In genomic region chr2:74457129-74457548, GRCh38 we compare ENCODE assay signal across 8 cellular contexts. TPM values are rescaled to one million over a fixed set of nuclear protein-coding genes. Genes with fewer than 3 reads are reported as not detected.
DNase-seq lines count a peak whose midpoint lies in the region; ATAC-seq and TF ChIP-seq lines count a peak whose summit lies in the region.

No MANE protein-coding gene starts in this region.

- peak; percentile 50 for DNase-seq in NCI-H1694 (lab: John Stamatoyannopoulos, UW)
- DNase-seq in dorsolateral prefrontal cortex = no peak
- DNase-seq in nephron progenitor cell = no peak
- no peak for DNase-seq in ecto neural progenitor cell (ENCODE audit: low spot score)
- DNase-seq in effector CD4-positive, alpha-beta T cell = no peak

- H3K27me3 ChIP-seq in dorsolateral prefrontal cortex = no peaks in the 10 kb centered on the region

- peaks cover 16% of the 10 kb centered on the region for H3K4me1 ChIP-seq in ES-I3 (ENCODE audit: insufficient read depth, low read length)

- H3K27ac ChIP-seq in dorsolateral prefrontal cortex = peak overlapping the region; percentile 75 to 99 (median 95)

- H3K4me3 ChIP-seq in dorsolateral prefrontal cortex = peak overlapping the region; percentile 54 to 96 (median 79)

- intact Hi-C loops in dorsolateral prefrontal cortex (cut with DNase I) = loop anchor here in 1 of 2 donors (10.0 kb wide), 1 partner anchor 722 kb away; the partner anchor contains the start of gene TPRKB

- peaks cover 2% of the 10 kb centered on the region for H3K27me3 Mint-ChIP-seq in nephron progenitor cell (ENCODE audit: low read depth, poor library complexity)

- H3K9me3 Mint-ChIP-seq in nephron progenitor cell = no peaks in the 10 kb centered on the region

- peak overlapping the region; percentile 97 for H3K27ac Mint-ChIP-seq in nephron progenitor cell

- ATAC-seq in HG02938 (IDR thresholded peaks at IDR 0.05; ENCODE audit: unreplicated experiment) (no peak), GM21717 (IDR thresholded peaks at IDR 0.05; ENCODE audit: unreplicated experiment) (no peak)

- peak overlapping the region; percentile 66 for H3K9ac ChIP-seq in ES-I3 (ENCODE audit: low read depth, low read length)

- H3K9me3 ChIP-seq in ES-I3 (ENCODE audit: control insufficient read depth, insufficient read depth, low read length) = no peaks in the 10 kb centered on the region

- peaks cover 5% of the 10 kb centered on the region for H3K36me3 Mint-ChIP-seq in nephron progenitor cell (ENCODE audit: low read depth)

- H3K4me3 Mint-ChIP-seq in nephron progenitor cell = peak overlapping the region; percentile 95

- TF ChIP-seq CTCF in dorsolateral prefrontal cortex (IDR thresholded peaks at IDR 0.05 in 54 of 56, conservative IDR thresholded peaks at IDR 0.05 in 2 of 56; ENCODE audit: low read depth in 1 of 56, partially characterized antibody in 56 of 56) (no peak), nephron progenitor cell (IDR thresholded peaks at IDR 0.05) (no peak)

- H3K4me1 Mint-ChIP-seq in nephron progenitor cell = peaks cover 53% of the 10 kb centered on the region

- no peaks in the 10 kb centered on the region for H3K36me3 ChIP-seq in ES-I3 (ENCODE audit: insufficient read depth, low read length)

RNA-seq across cellular contexts. Expression of gene WBP1, which starts 1.1 kb away (rescaled TPM):
- 100 to 1,000 TPM in 5 of 120 experiments, 10 to 100 TPM in 115; 55.2 to 111 (median 78.3) TPM for total RNA-seq in dorsolateral prefrontal cortex

RNA-seq across cellular contexts. Expression of gene INO80B, which starts 2.3 kb away (rescaled TPM):
- 10 to 100 TPM; 28.3 to 66.9 (median 46.9) TPM for total RNA-seq in dorsolateral prefrontal cortex

RNA-seq across cellular contexts. Expression of gene MOGS, which starts 8.0 kb away (rescaled TPM):
- 10 to 100 TPM; 17.1 to 37.7 (median 27.5) TPM for total RNA-seq in dorsolateral prefrontal cortex

RNA-seq across cellular contexts. Expression of gene MRPL53, which starts 15.3 kb away (rescaled TPM):
- total RNA-seq in dorsolateral prefrontal cortex = 10 to 100 TPM; 24.1 to 59.2 (median 43.8) TPM

RNA-seq across cellular contexts. Expression of gene RTKN, which starts 15.4 kb away (rescaled TPM):
- total RNA-seq in dorsolateral prefrontal cortex = 100 to 1,000 TPM in 39 of 120 experiments, 10 to 100 TPM in 81; 17.0 to 289 (median 84.0) TPM
